ENCODE assay signal across 8 cellular contexts in the genomic region with DNA sequence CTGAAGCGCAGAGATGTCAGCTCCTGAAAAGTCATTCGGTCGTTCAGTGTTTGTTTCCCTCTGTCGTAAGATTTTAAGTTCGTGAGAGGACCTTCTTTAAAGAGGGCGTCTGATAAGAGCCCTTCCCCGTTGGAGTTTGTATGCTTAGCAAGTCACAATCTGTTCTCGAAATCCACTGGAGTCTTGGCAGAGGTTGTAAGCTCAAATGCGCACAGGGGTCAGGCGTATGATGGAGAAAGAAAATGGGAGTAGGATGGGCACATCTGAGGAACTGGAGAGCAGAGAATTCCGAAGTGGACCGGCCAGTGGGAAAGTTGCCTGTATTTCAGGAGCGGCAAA. TPM values are rescaled to one million over a fixed set of nuclear protein-coding genes. Genes with fewer than 3 reads are reported as not detected.
DNase-seq lines count a peak whose midpoint lies in the region; ATAC-seq, FAIRE-seq and TF ChIP-seq lines count a peak whose summit lies in the region.

No MANE protein-coding gene starts in this region.

- no peaks in the 10 kb centered on the region for H3K27me3 ChIP-seq in spleen (replicated peaks in 1 of 7)

- H3K9me3 ChIP-seq in ES-I3 (ENCODE audit: control insufficient read depth, insufficient read depth, low read length) (no peaks in the 10 kb centered on the region; the same call in 1 of the 2 replicates), spleen (peaks cover 0 to 23% (median 13%) of the 10 kb centered on the region in 8 donors)

- no peaks in the 10 kb centered on the region for H3K36me3 ChIP-seq in ES-I3 (ENCODE audit: insufficient read depth, low read length)
- H3K36me3 ChIP-seq in spleen, result peaks cover 0 to 21% (median 6%) of the 10 kb centered on the region in 6 donors

- peak; percentile 28 for DNase-seq in M059J (ENCODE audit: low read depth)
- peak; percentile 38 for DNase-seq in astrocyte of the spinal cord (ENCODE audit: low read depth, low spot score)
- DNase-seq in immature natural killer cell, result no peak
- no peak for DNase-seq in spleen
- DNase-seq in urothelium cell line (ENCODE audit: low spot score), result no peak
- DNase-seq in ecto neural progenitor cell (ENCODE audit: low spot score), result no peak

- no peak for TF ChIP-seq POLR2A in spleen (IDR thresholded peaks at IDR 0.05)

- peak overlapping the region; percentile 83 for H3K9ac ChIP-seq in ES-I3 (ENCODE audit: low read depth, low read length)

- 15 to 20% (median 18%) methylated on average over 13 of the region's 13 CpGs for WGBS in spleen, 5 donors

- intact Hi-C loops in spleen (cut with DNase I; ENCODE audit: low total_unique reads), result no loop called here

- in situ Hi-C loops in astrocyte of the spinal cord (cut with HindIII; ENCODE audit: low sequenced_read_pairs), result no loop called here

- H3K36me3 Mint-ChIP-seq in immature natural killer cell, result peaks cover 0 to 14% (median 8%) of the 10 kb centered on the region in 3 donors

- peak; percentile 4 for ATAC-seq in GM21619 (IDR thresholded peaks at IDR 0.05; ENCODE audit: unreplicated experiment)

- peaks cover 18 to 30% of the 10 kb centered on the region in 2 donors for H3K4me1 Mint-ChIP-seq in immature natural killer cell

- TF ChIP-seq CTCF in astrocyte of the spinal cord (IDR thresholded peaks at IDR 0.05; ENCODE audit: low read depth, low read length) (no peak), spleen (IDR thresholded peaks at IDR 0.05 in 8 of 11, conservative IDR thresholded peaks at IDR 0.05 in 3 of 11) (no peak)

- peak overlapping the region; percentile 75 to 92 (median 86) for H3K27ac Mint-ChIP-seq in immature natural killer cell

- H3K9me3 Mint-ChIP-seq in immature natural killer cell, result no peaks in the 10 kb centered on the region

- peaks cover 5 to 10% (median 7%) of the 10 kb centered on the region in 3 donors for H3K27me3 Mint-ChIP-seq in immature natural killer cell (ENCODE audit: low read depth in 3 of 3)

- H3K27ac ChIP-seq in spleen, result peak overlapping the region; percentile 85 to 97 (median 91)

- H3K4me1 ChIP-seq in ES-I3 (ENCODE audit: insufficient read depth, low read length) (peaks cover 24% of the 10 kb centered on the region; the same call in 1 of the 2 replicates), spleen (peaks cover 14 to 44% (median 23%) of the 10 kb centered on the region in 6 donors)

- peak overlapping the region; percentile 92 to 97 (median 95) for H3K4me3 Mint-ChIP-seq in immature natural killer cell

- FAIRE-seq in urothelium cell line (lab: Jason Lieb, UNC), result no peak

- H3K4me3 ChIP-seq in astrocyte of the spinal cord (ENCODE audit: low read depth, low read length), result peak overlapping the region; percentile 70
- peak overlapping the region; percentile 63 to 93 (median 74) for H3K4me3 ChIP-seq in spleen

RNA-seq across cellular contexts. Expression of gene HSD17B4, which starts 0.7 kb away (rescaled TPM):
- 169 and 180 TPM in 2 replicates for total RNA-seq in M059J (2014; rRNA removed; shearing (Covaris generic))
- polyA plus RNA-seq in immature natural killer cell, result 100 to 1,000 TPM in 1 of 3 donors, 10 to 100 TPM in 2; 52.6 to 108 (median 57.1) TPM
- total RNA-seq in spleen, result 100 to 1,000 TPM; 134 to 190 (median 159) TPM
- 100 to 1,000 TPM; 135 to 193 (median 149) TPM for polyA plus RNA-seq in spleen

Comparison
In these comparisons a context has a peak if more than half of its experiments do, and no peak if none do; other contexts are left out.
1. DNase-seq: peak in M059J (single experiment) and astrocyte of the spinal cord (single experiment); none in immature natural killer cell (0 of 3), spleen (single experiment), urothelium cell line (single experiment) and ecto neural progenitor cell (single experiment).